1 cellular context compared by ENCODE assay signal in the genomic region with DNA sequence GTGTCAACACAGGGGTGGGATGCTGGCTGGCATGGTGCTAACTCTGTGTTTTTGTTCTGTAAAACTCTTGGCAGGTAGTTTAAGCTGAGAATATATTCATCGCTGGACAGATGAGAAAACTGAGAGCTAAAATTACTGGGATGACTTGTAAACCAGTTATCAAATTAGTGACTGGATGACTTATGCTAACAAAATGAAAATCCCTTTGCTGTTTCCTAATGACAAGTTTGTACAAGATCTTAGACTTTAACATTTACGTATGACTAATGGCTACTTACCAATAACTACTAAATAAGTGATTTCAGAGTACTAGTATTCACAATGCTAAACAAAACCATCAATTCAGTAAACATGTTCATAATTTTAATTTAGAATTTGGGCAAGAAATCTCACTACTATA.
TF ChIP-seq lines count a peak whose summit lies in the region.

No MANE protein-coding gene starts in this region.

TF ChIP-seq in SK-N-SH treated with all-trans-retinoic acid at 6 μM for 48 hours, 23 proteins besides CTCF, POLR2A, EP300 and RAD21:
- TF ChIP-seq GLIS3 (CRISPR knock-in tag; IDR thresholded peaks at IDR 0.05) (no peak), ISL1 (CRISPR knock-in tag; IDR thresholded peaks at IDR 0.05) (no peak), OSR1 (CRISPR knock-in tag; IDR thresholded peaks at IDR 0.05) (no peak), ZNF565 (CRISPR knock-in tag; conservative IDR thresholded peaks at IDR 0.05; ENCODE audit: low read depth) (no peak), CSDC2 (CRISPR knock-in tag; IDR thresholded peaks at IDR 0.05) (no peak), ESRRG (CRISPR knock-in tag; IDR thresholded peaks at IDR 0.05) (no peak), ARNTL (CRISPR knock-in tag; IDR thresholded peaks at IDR 0.05; ENCODE audit: borderline replicate concordance, low read depth) (no peak), BACH2 (CRISPR knock-in tag; IDR thresholded peaks at IDR 0.05; ENCODE audit: borderline replicate concordance) (no peak), POU6F1 (CRISPR knock-in tag; IDR thresholded peaks at IDR 0.05; ENCODE audit: borderline replicate concordance, low read depth) (no peak), ZNF8 (CRISPR knock-in tag; IDR thresholded peaks at IDR 0.05) (no peak), TSHZ2 (CRISPR knock-in tag; IDR thresholded peaks at IDR 0.05) (no peak), SNAI2 (CRISPR knock-in tag; IDR thresholded peaks at IDR 0.05) (no peak), TOX (CRISPR knock-in tag; IDR thresholded peaks at IDR 0.05; ENCODE audit: borderline replicate concordance) (no peak), ZNF70 (CRISPR knock-in tag; IDR thresholded peaks at IDR 0.05) (no peak), TCF4 (CRISPR knock-in tag; IDR thresholded peaks at IDR 0.05; ENCODE audit: borderline replicate concordance) (no peak)
- TF ChIP-seq, protein P1, sequence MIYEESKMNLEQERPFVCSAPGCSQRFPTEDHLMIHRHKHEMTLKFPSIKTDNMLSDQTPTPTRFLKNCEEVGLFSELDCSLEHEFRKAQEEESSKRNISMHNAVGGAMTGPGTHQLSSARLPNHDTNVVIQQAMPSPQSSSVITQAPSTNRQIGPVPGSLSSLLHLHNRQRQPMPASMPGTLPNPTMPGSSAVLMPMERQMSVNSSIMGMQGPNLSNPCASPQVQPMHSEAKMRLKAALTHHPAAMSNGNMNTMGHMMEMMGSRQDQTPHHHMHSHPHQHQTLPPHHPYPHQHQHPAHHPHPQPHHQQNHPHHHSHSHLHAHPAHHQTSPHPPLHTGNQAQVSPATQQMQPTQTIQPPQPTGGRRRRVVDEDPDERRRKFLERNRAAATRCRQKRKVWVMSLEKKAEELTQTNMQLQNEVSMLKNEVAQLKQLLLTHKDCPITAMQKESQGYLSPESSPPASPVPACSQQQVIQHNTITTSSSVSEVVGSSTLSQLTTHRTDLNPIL (CRISPR knock-in tag; IDR thresholded peaks at IDR 0.05; ENCODE audit: low read depth): no peak
